ENCODE assay signal across 9 cellular contexts in the genomic region with DNA sequence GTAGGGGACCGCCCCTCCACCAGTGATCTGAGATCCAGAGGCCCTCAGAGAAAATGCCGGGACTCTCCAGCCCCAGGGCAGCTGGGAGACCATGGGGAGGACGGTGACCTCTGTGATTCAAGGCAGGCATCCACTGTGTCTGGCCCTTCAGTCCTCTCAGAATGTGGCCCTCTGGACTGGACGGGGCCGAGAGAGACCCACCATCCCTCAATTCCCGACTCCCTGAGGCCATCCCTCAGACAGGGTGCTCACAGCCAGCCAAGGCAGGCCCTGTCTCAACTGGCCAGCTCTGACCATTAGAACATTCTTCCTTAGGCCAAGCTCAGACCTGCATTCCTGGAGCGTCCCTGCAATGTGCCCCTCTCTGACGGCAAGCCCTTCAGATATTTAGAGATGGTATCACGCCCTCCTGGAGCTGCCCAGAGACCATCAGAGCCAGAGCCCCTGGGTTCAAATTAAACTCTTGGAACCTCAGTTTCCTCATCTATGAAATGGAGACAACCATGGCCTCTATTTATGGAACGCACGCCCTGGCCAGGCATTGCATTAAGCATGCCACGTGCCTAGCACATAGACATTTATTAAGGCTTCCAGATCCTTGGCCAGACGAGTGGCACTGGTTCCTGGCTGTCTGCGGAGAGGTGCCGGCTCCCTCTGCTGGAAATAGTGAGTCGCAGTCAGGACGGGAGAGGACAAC. TPM values are rescaled to one million over a fixed set of nuclear protein-coding genes. Genes with fewer than 3 reads are reported as not detected.
A peak's percentile ranks its signal among the peaks of the same experiment; 100 is the strongest.
DNase-seq lines count a peak whose midpoint lies in the region; ATAC-seq and TF ChIP-seq lines count a peak whose summit lies in the region.
"Had no signal": no experiment of that assay in that cellular context is flagged by ENCODE, and none has a peak within 500 bp of the region (broad histone marks: within the 10 kb centered on the region; RNA-seq: fewer than 3 reads in every experiment).

No MANE protein-coding gene starts in this region.

- H3K4me1 ChIP-seq in foreskin keratinocyte (no peaks in the 10 kb centered on the region), ovary (ENCODE audit: insufficient read depth) (no peaks in the 10 kb centered on the region), upper lobe of left lung (peaks cover 0 to 8% (median 6%) of the 10 kb centered on the region in 4 donors)

- no peaks in the 10 kb centered on the region for H3K9me3 ChIP-seq in ovary
- no peaks in the 10 kb centered on the region for H3K9me3 ChIP-seq in upper lobe of left lung

- intact Hi-C loops in activated T-helper 2 cell treated with anti-CD3 and anti-CD28 coated beads, Interferon-gamma antibody, Interleukin-2, Interleukin-4, amounts not matched to agents 10 μg/mL and 5 μg/mL and 100 μg/mL, durations not matched to agents 14 hours and 24 hours and 36 hours (cut with micrococcal nuclease), result loop anchor here (1.0 kb wide), 2 partner anchors 130 to 225 kb away; a partner anchor contains a TSS
- intact Hi-C loops in ovary (cut with DNase I), result loop anchor here (2.0 to 10.0 kb wide), 7 partner anchors 131 to 331 kb away; a partner anchor contains a TSS

- TF ChIP-seq POLR2A in ovary (IDR thresholded peaks at IDR 0.05) (no peak), upper lobe of left lung (IDR thresholded peaks at IDR 0.05) (no peak)

- H3K36me3 Mint-ChIP-seq in activated T-helper 2 cell treated with anti-CD3 and anti-CD28 coated beads, Interferon-gamma antibody, Interleukin-2, Interleukin-4, amounts not matched to agents 10 μg/mL and 5 μg/mL and 100 μg/mL, durations not matched to agents 14 hours and 24 hours and 36 hours (ENCODE audit: low read depth), result no peaks in the 10 kb centered on the region
- H3K36me3 Mint-ChIP-seq: activated naive CD8-positive, alpha-beta T cell had no signal

- H3K27me3 Mint-ChIP-seq in activated T-helper 2 cell treated with anti-CD3 and anti-CD28 coated beads, Interferon-gamma antibody, Interleukin-2, Interleukin-4, amounts not matched to agents 10 μg/mL and 5 μg/mL and 100 μg/mL, durations not matched to agents 14 hours and 24 hours and 36 hours (ENCODE audit: low read depth), result peaks cover 5% of the 10 kb centered on the region
- H3K27me3 Mint-ChIP-seq: activated naive CD8-positive, alpha-beta T cell had no signal

- ATAC-seq in GM21515 (IDR thresholded peaks at IDR 0.05; ENCODE audit: unreplicated experiment), result peak; percentile 77
- ATAC-seq in foreskin keratinocyte, result peak; percentile 76
- peak; percentile 86 to 91 for ATAC-seq in upper lobe of left lung (ENCODE audit: low FRiP score in 2 of 2)

- no peak overlapping the region for H3K27ac Mint-ChIP-seq in activated T-helper 2 cell treated with anti-CD3 and anti-CD28 coated beads, Interferon-gamma antibody, Interleukin-2, Interleukin-4, amounts not matched to agents 10 μg/mL and 5 μg/mL and 100 μg/mL, durations not matched to agents 14 hours and 24 hours and 36 hours
- H3K27ac Mint-ChIP-seq: activated naive CD8-positive, alpha-beta T cell had no signal

- H3K36me3 ChIP-seq in ovary (no peaks in the 10 kb centered on the region), upper lobe of left lung (no peaks in the 10 kb centered on the region)

- peaks cover 4% of the 10 kb centered on the region for H3K27me3 ChIP-seq in foreskin keratinocyte
- no peaks in the 10 kb centered on the region for H3K27me3 ChIP-seq in ovary
- no peaks in the 10 kb centered on the region for H3K27me3 ChIP-seq in upper lobe of left lung

- 41 to 45% (median 43%) methylated on average over 17 of the region's 17 CpGs for WGBS in ovary, 3 donors
- WGBS in upper lobe of left lung, 2 donors, result 42 to 56% methylated on average over 8 to 15 of the region's 17 CpGs

- H3K4me3 ChIP-seq in ovary (no peak overlapping the region), upper lobe of left lung (no peak overlapping the region)

- H3K27ac ChIP-seq in foreskin keratinocyte, result no peak overlapping the region
- no peak overlapping the region for H3K27ac ChIP-seq in ovary
- no peak overlapping the region for H3K27ac ChIP-seq in upper lobe of left lung

- TF ChIP-seq EP300 in ovary (IDR thresholded peaks at IDR 0.05), result no peak
- TF ChIP-seq EP300 in upper lobe of left lung (IDR thresholded peaks at IDR 0.05), result no peak

- no peaks in the 10 kb centered on the region for H3K9me3 Mint-ChIP-seq in activated T-helper 2 cell treated with anti-CD3 and anti-CD28 coated beads, Interferon-gamma antibody, Interleukin-2, Interleukin-4, amounts not matched to agents 10 μg/mL and 5 μg/mL and 100 μg/mL, durations not matched to agents 14 hours and 24 hours and 36 hours

- DNase-seq in D341Med (ENCODE audit: low spot score), result peak; percentile 84
- DNase-seq in M059J (ENCODE audit: low read depth), result peak; percentile 88
- peak; percentile 78 for DNase-seq in RPMI8226
- DNase-seq in activated T-helper 2 cell treated with anti-CD3 and anti-CD28 coated beads, Interferon-gamma antibody, Interleukin-2, Interleukin-4, amounts not matched to agents 10 μg/mL and 5 μg/mL and 100 μg/mL, durations not matched to agents 14 hours and 24 hours and 36 hours (ENCODE audit: low spot score), result peak; percentile 65
- DNase-seq in foreskin keratinocyte, result peak in 1 of 2 donors; percentile 65
- peak; percentile 79 to 88 (median 84) for DNase-seq in ovary
- peak in 1 of 2 donors; percentile 88 for DNase-seq in upper lobe of left lung

- no peak overlapping the region for H3K4me3 Mint-ChIP-seq in activated T-helper 2 cell treated with anti-CD3 and anti-CD28 coated beads, Interferon-gamma antibody, Interleukin-2, Interleukin-4, amounts not matched to agents 10 μg/mL and 5 μg/mL and 100 μg/mL, durations not matched to agents 14 hours and 24 hours and 36 hours (ENCODE audit: low read depth)
- H3K4me3 Mint-ChIP-seq: activated naive CD8-positive, alpha-beta T cell had no signal

- TF ChIP-seq CTCF in foreskin keratinocyte (conservative IDR thresholded peaks at IDR 0.05) (peak; percentile 97), ovary (IDR thresholded peaks at IDR 0.05) (peak; percentile 71 to 90 (median 88)), upper lobe of left lung (IDR thresholded peaks at IDR 0.05) (peak; percentile 80 to 93 (median 88))

- peaks cover 23% of the 10 kb centered on the region for H3K4me1 Mint-ChIP-seq in activated T-helper 2 cell treated with anti-CD3 and anti-CD28 coated beads, Interferon-gamma antibody, Interleukin-2, Interleukin-4, amounts not matched to agents 10 μg/mL and 5 μg/mL and 100 μg/mL, durations not matched to agents 14 hours and 24 hours and 36 hours (ENCODE audit: low read depth)

RNA-seq across cellular contexts. Expression of a gene that starts 9.6 kb away (rescaled TPM):
- not detected in 2 replicates for total RNA-seq in M059J (2014; rRNA removed; shearing (Covaris generic))
- total RNA-seq in activated T-helper 2 cell treated with anti-CD3 and anti-CD28 coated beads, Interferon-gamma antibody, Interleukin-2, Interleukin-4, amounts not matched to agents 10 μg/mL and 5 μg/mL and 100 μg/mL, durations not matched to agents 14 hours and 24 hours and 36 hours, result not detected in 2 replicates
- total RNA-seq in foreskin keratinocyte (not detected in 2 replicates), ovary (1 to 10 TPM in 1 of 7 donors, under 1 TPM in 5, not detected in 1; 0.23 to 1.9 (median 0.56) TPM), upper lobe of left lung (under 1 TPM in 1 of 6 donors, not detected in 5; 0.20 TPM)
- polyA plus RNA-seq in foreskin keratinocyte (not detected in 2 replicates), ovary (under 1 TPM in 1 of 2 donors, not detected in 1; 0.05 TPM)

RNA-seq across cellular contexts. Expression of a gene that starts 32.5 kb away (rescaled TPM):
- total RNA-seq in M059J (2014; rRNA removed; shearing (Covaris generic)), result 159 and 216 TPM in 2 replicates
- 11.2 and 13.6 TPM in 2 replicates for total RNA-seq in activated T-helper 2 cell treated with anti-CD3 and anti-CD28 coated beads, Interferon-gamma antibody, Interleukin-2, Interleukin-4, amounts not matched to agents 10 μg/mL and 5 μg/mL and 100 μg/mL, durations not matched to agents 14 hours and 24 hours and 36 hours
- 45.6 and 56.4 TPM in 2 replicates for total RNA-seq in foreskin keratinocyte
- polyA plus RNA-seq in foreskin keratinocyte, result 59.3 and 72.2 TPM in 2 replicates
- 100 to 1,000 TPM in 5 of 7 donors, 10 to 100 TPM in 2; 75.8 to 278 (median 135) TPM for total RNA-seq in ovary
- 100 to 1,000 TPM; 229 to 234 TPM for polyA plus RNA-seq in ovary
- total RNA-seq in upper lobe of left lung, result 10 to 100 TPM in 3 of 6 donors, 1 to 10 TPM in 3; 4.9 to 23.3 (median 11.2) TPM
